ENCODE assay signal across 15 cellular contexts in the genomic region with DNA sequence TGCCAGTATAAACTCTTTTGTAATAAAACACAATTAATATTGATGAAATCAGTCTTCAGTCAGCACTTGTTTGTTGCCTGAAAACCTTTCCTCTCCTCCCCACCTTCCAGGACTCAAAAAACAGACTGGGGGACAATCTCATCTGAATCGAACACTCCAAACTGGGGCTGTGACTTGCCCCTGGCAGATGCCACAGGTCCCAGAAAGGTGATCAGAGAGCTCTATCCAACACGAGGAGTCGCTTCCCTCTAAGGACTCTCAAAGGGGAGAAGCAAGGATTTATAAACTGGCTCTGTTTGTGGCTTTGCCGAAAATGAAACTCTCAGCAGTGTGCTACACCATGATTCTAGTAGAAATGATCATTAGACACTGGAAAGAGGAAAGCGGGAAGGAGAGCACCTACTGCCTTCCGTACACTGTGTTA.
DNase-seq lines count a peak whose midpoint lies in the region; ATAC-seq and TF ChIP-seq lines count a peak whose summit lies in the region.
"Had no signal": no experiment of that assay in that cellular context is flagged by ENCODE, and none has a peak within 500 bp of the region (broad histone marks: within the 10 kb centered on the region; RNA-seq: fewer than 3 reads in every experiment).

No MANE protein-coding gene starts in this region.

- peak overlapping the region; percentile 39; the same call in 1 of the 2 replicates for H2AFZ ChIP-seq in OCI-LY3 (ENCODE audit: low read depth, low read length)

- H3K9me3 Mint-ChIP-seq in Calu3 (ENCODE audit: low read depth, unreplicated experiment) (no peaks in the 10 kb centered on the region), chondrocyte (ENCODE audit: low read depth) (no peaks in the 10 kb centered on the region), nephron progenitor cell (no peaks in the 10 kb centered on the region)

- H3K27me3 Mint-ChIP-seq in Calu3 (ENCODE audit: unreplicated experiment) (peaks cover 12% of the 10 kb centered on the region), chondrocyte (ENCODE audit: low read depth) (no peaks in the 10 kb centered on the region), nephron progenitor cell (ENCODE audit: low read depth, poor library complexity) (no peaks in the 10 kb centered on the region)

- no peaks in the 10 kb centered on the region for H3K27me3 ChIP-seq in OCI-LY3 (ENCODE audit: low read depth, low read length)
- H3K27me3 ChIP-seq in esophagus squamous epithelium = no peaks in the 10 kb centered on the region

- H3K9ac ChIP-seq in OCI-LY3 (ENCODE audit: low read length) = peak overlapping the region; percentile 6; the same call in 1 of the 2 replicates

- TF ChIP-seq CTCF in Calu3 (IDR thresholded peaks at IDR 0.05; ENCODE audit: unreplicated experiment) (no peak), OCI-LY3 (IDR thresholded peaks at IDR 0.05; ENCODE audit: low read depth, low read length) (no peak), chondrocyte (IDR thresholded peaks at IDR 0.05) (no peak), nephron progenitor cell (IDR thresholded peaks at IDR 0.05) (no peak), esophagus squamous epithelium (IDR thresholded peaks at IDR 0.05) (no peak)

- H3K4me3 ChIP-seq in OCI-LY3 (ENCODE audit: low read length) (peak overlapping the region; percentile 43), esophagus squamous epithelium (no peak overlapping the region)

- peak overlapping the region; percentile 48 for H3K27ac Mint-ChIP-seq in Calu3 (ENCODE audit: unreplicated experiment)
- H3K27ac Mint-ChIP-seq in chondrocyte (ENCODE audit: unreplicated experiment) = peak overlapping the region; percentile 83
- peak overlapping the region; percentile 93 for H3K27ac Mint-ChIP-seq in nephron progenitor cell

- no peaks in the 10 kb centered on the region for H3K79me2 ChIP-seq in OCI-LY3 (ENCODE audit: low read length)

- H3K36me3 Mint-ChIP-seq in Calu3 (ENCODE audit: insufficient read depth, unreplicated experiment) (peaks cover 29% of the 10 kb centered on the region), chondrocyte (ENCODE audit: low read depth) (no peaks in the 10 kb centered on the region), nephron progenitor cell (ENCODE audit: low read depth) (no peaks in the 10 kb centered on the region)

- peaks cover 16% of the 10 kb centered on the region; the same call in 1 of the 2 replicates for H3K4me1 ChIP-seq in OCI-LY3 (ENCODE audit: low read length)
- peaks cover 0 to 28% (median 10%) of the 10 kb centered on the region in 3 donors for H3K4me1 ChIP-seq in esophagus squamous epithelium

- no peaks in the 10 kb centered on the region for H4K20me1 ChIP-seq in OCI-LY3 (ENCODE audit: insufficient read depth, low read length)

- BruUV-seq in Calu3 (replicated peaks; lab: Mats Ljungman, UMichigan) = no TSS peak

- no peak for ATAC-seq in HG03175 (IDR thresholded peaks at IDR 0.05; ENCODE audit: unreplicated experiment)

- intact Hi-C loops in Calu3 (cut with micrococcal nuclease; ENCODE audit: unreplicated experiment) (no loop called here), esophagus squamous epithelium (cut with DNase I) (no loop called here)

- no peaks in the 10 kb centered on the region for H3K36me3 ChIP-seq in OCI-LY3 (replicated peaks; ENCODE audit: low read depth, low read length)
- H3K36me3 ChIP-seq in esophagus squamous epithelium = no peaks in the 10 kb centered on the region

- 72 to 77% methylated on average over 6 of the region's 6 CpGs for WGBS in esophagus squamous epithelium, 2 donors

- CTCF ChIA-PET in Calu3 (lab: Charles Lee) = no interaction called here

- H3K4me1 Mint-ChIP-seq in Calu3 (ENCODE audit: low read depth, unreplicated experiment) = peaks cover 44% of the 10 kb centered on the region
- H3K4me1 Mint-ChIP-seq in chondrocyte (ENCODE audit: low read depth) = peaks cover 38% of the 10 kb centered on the region
- peaks cover 41% of the 10 kb centered on the region for H3K4me1 Mint-ChIP-seq in nephron progenitor cell

- H3K4me3 Mint-ChIP-seq in Calu3 (ENCODE audit: low read depth, unreplicated experiment) (no peak overlapping the region), chondrocyte (ENCODE audit: unreplicated experiment) (no peak overlapping the region), nephron progenitor cell (no peak overlapping the region)

- DNase-seq in Calu3 = no peak
- no peak for DNase-seq in chondrocyte (ENCODE audit: low spot score)
- no peak for DNase-seq in nephron progenitor cell
- DNase-seq in esophagus squamous epithelium (lab: John Stamatoyannopoulos, UW) = no peak
- no peak for DNase-seq in NAMALWA (ENCODE audit: low spot score)
- DNase-seq in NCI-H2196 treated with DMSO at 0.1 percent for 48 hours (lab: John Stamatoyannopoulos, UW; ENCODE audit: unreplicated experiment) = no peak
- DNase-seq: activated effector memory CD4-positive, alpha-beta T cell treated with anti-CD3 and anti-CD28 coated beads, Interleukin-2, amount 50 U/mL, for 16 hours; DND-41; effector CD8-positive, alpha-beta T cell; NCI-H2171 treated with DMSO at 0.1 percent for 48 hours; NK-92 treated with Interleukin-12 subunit alpha and Interleukin-12 subunit beta, amount 100 ng/mL, for 24 hours; stimulated activated CD4-positive, alpha-beta T cell treated with anti-CD3 and anti-CD28 coated beads, Interleukin-12 subunit alpha, Interleukin-12 subunit beta, amount 100 ng/mL, for 4 hours; substantia nigra had no signal

- H3K27ac ChIP-seq in OCI-LY3 (ENCODE audit: low read length) = no peak overlapping the region
- peak overlapping the region in 1 of 4 donors; percentile 51 for H3K27ac ChIP-seq in esophagus squamous epithelium

- TF ChIP-seq POLR2A in esophagus squamous epithelium (IDR thresholded peaks at IDR 0.05) = no peak

- H3K9me3 ChIP-seq in OCI-LY3 (ENCODE audit: insufficient read depth, low read length) (no peaks in the 10 kb centered on the region), esophagus squamous epithelium (no peaks in the 10 kb centered on the region)

- peak overlapping the region; percentile 52 for H3K4me2 ChIP-seq in OCI-LY3 (ENCODE audit: low read length)
